ENCODE assay signal across 1 cellular context in the genomic region with DNA sequence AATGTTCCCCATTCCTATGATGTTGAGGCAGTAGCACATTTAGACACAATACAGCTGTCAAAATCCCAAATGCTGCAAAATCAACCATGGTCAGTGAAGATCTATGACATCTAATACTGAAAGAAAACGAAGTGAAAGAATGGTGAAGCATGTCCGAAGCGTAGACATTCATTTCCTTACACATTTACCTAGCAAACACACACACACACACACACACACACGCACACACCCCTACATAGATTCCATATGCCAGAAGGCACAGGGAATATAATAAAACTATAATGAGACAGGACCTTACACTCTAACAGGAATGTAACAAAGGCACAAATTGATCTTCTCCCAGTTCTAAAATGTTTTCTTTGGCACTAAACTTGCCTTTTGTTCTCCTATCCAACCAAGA.
TF ChIP-seq lines count a peak whose summit lies in the region.

No MANE protein-coding gene starts in this region.

TF ChIP-seq in WTC11, 78 proteins besides CTCF, POLR2A, EP300 and RAD21 (continued from another document):
- TF ChIP-seq, protein P1, sequence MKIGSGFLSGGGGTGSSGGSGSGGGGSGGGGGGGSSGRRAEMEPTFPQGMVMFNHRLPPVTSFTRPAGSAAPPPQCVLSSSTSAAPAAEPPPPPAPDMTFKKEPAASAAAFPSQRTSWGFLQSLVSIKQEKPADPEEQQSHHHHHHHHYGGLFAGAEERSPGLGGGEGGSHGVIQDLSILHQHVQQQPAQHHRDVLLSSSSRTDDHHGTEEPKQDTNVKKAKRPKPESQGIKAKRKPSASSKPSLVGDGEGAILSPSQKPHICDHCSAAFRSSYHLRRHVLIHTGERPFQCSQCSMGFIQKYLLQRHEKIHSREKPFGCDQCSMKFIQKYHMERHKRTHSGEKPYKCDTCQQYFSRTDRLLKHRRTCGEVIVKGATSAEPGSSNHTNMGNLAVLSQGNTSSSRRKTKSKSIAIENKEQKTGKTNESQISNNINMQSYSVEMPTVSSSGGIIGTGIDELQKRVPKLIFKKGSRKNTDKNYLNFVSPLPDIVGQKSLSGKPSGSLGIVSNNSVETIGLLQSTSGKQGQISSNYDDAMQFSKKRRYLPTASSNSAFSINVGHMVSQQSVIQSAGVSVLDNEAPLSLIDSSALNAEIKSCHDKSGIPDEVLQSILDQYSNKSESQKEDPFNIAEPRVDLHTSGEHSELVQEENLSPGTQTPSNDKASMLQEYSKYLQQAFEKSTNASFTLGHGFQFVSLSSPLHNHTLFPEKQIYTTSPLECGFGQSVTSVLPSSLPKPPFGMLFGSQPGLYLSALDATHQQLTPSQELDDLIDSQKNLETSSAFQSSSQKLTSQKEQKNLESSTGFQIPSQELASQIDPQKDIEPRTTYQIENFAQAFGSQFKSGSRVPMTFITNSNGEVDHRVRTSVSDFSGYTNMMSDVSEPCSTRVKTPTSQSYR (CRISPR knock-in tag; IDR thresholded peaks at IDR 0.05): no peak
- TF ChIP-seq, protein P2, sequence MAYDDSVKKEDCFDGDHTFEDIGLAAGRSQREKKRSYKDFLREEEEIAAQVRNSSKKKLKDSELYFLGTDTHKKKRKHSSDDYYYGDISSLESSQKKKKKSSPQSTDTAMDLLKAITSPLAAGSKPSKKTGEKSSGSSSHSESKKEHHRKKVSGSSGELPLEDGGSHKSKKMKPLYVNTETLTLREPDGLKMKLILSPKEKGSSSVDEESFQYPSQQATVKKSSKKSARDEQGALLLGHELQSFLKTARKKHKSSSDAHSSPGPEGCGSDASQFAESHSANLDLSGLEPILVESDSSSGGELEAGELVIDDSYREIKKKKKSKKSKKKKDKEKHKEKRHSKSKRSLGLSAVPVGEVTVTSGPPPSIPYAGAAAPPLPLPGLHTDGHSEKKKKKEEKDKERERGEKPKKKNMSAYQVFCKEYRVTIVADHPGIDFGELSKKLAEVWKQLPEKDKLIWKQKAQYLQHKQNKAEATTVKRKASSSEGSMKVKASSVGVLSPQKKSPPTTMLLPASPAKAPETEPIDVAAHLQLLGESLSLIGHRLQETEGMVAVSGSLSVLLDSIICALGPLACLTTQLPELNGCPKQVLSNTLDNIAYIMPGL (CRISPR knock-in tag; IDR thresholded peaks at IDR 0.05): no peak
- TF ChIP-seq TEAD4 (CRISPR knock-in tag; IDR thresholded peaks at IDR 0.05) (no peak), JAZF1 (CRISPR knock-in tag; IDR thresholded peaks at IDR 0.05) (no peak), NFATC4 (CRISPR knock-in tag; IDR thresholded peaks at IDR 0.05) (no peak), GRHL2 (CRISPR knock-in tag; IDR thresholded peaks at IDR 0.05; ENCODE audit: insufficient replicate concordance, severe bottlenecking) (no peak), MXD4 (CRISPR knock-in tag; IDR thresholded peaks at IDR 0.05; ENCODE audit: borderline replicate concordance) (no peak)
- TF ChIP-seq, protein P3, sequence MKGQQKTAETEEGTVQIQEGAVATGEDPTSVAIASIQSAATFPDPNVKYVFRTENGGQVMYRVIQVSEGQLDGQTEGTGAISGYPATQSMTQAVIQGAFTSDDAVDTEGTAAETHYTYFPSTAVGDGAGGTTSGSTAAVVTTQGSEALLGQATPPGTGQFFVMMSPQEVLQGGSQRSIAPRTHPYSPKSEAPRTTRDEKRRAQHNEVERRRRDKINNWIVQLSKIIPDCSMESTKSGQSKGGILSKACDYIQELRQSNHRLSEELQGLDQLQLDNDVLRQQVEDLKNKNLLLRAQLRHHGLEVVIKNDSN (CRISPR knock-in tag; IDR thresholded peaks at IDR 0.05): no peak
- TF ChIP-seq, protein P4, sequence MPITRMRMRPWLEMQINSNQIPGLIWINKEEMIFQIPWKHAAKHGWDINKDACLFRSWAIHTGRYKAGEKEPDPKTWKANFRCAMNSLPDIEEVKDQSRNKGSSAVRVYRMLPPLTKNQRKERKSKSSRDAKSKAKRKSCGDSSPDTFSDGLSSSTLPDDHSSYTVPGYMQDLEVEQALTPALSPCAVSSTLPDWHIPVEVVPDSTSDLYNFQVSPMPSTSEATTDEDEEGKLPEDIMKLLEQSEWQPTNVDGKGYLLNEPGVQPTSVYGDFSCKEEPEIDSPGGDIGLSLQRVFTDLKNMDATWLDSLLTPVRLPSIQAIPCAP (CRISPR knock-in tag; IDR thresholded peaks at IDR 0.05): no peak
